ENCODE assay signal across 27 cellular contexts in the genomic region with DNA sequence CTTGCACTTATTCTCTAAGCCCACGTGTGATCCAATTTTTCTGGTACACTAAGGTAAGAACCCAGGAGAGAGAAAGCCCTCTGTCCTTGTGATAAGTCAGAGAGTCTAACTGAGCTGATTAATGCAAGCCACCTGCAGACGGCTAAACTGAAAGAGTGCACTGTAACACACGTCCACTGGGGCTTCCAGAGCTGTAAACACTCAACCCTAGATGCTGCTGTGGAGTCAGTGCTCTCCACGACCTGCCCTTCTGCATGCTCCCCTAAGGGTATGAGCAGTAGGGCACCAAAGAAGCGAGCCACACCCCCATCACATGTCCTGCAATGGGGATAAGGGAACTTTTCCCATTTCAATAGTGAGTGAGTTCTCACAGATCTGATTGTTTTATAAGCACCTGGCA. TPM values are rescaled to one million over a fixed set of nuclear protein-coding genes. Genes with fewer than 3 reads are reported as not detected.
"Had no signal": no experiment of that assay in that cellular context is flagged by ENCODE, and none has a peak within 500 bp of the region (broad histone marks: within the 10 kb centered on the region; RNA-seq: fewer than 3 reads in every experiment).

No MANE protein-coding gene starts in this region.

- H3K27me3 ChIP-seq: breast epithelium, esophagus muscularis mucosa, foreskin keratinocyte, heart right ventricle, right atrium auricular region, stomach, thyroid gland, upper lobe of right lung had no signal

- H3K36me3 ChIP-seq: breast epithelium, stomach, thyroid gland, upper lobe of right lung had no signal

- DNase-seq: activated CD4-positive, alpha-beta memory T cell treated with anti-CD3 and anti-CD28 coated beads for 36 hours; activated CD4-positive, alpha-beta T cell treated with anti-CD3 and anti-CD28 coated beads for 48 hours; activated naive CD8-positive, alpha-beta T cell treated with anti-CD3 and anti-CD28 coated beads, Interleukin-2, amount 50 U/mL, for 24 hours; activated T-cell treated with anti-CD3 and anti-CD28 coated beads, Interleukin-2, amount 50 U/mL, for 48 hours; amygdala; central memory CD4-positive, alpha-beta T cell; endodermal cell; foreskin keratinocyte; heart right ventricle; midbrain; naive thymus-derived CD4-positive, alpha-beta T cell; nucleus accumbens; stimulated activated CD4-positive, alpha-beta T cell treated with anti-CD3 and anti-CD28 coated beads, Interleukin-15, amount 100 ng/mL, for 24 hours; stimulated activated CD4-positive, alpha-beta T cell treated with anti-CD3 and anti-CD28 coated beads, Interleukin-2, amount 100 ng/mL, for 24 hours; stimulated activated naive B cell treated with anti-CD40 and anti-IgM and Interleukin-4, amounts not matched to agents 10 μg/mL and 1 μg/mL and 100 μg/mL, for 72 hours; stomach; T-helper 9 cell; thyroid gland; upper lobe of right lung had no signal

- FAIRE-seq: TTC549 had no signal

- H3K4me3 ChIP-seq: breast epithelium, esophagus muscularis mucosa, heart right ventricle, right atrium auricular region, stomach, thyroid gland, upper lobe of right lung had no signal

- H3K4me1 ChIP-seq: breast epithelium, foreskin keratinocyte, parathyroid adenoma, thyroid gland had no signal

- H3K79me2 ChIP-seq: parathyroid adenoma had no signal

- H3K9ac ChIP-seq: parathyroid adenoma had no signal

- H3K27ac ChIP-seq: breast epithelium, esophagus muscularis mucosa, foreskin keratinocyte, heart right ventricle, parathyroid adenoma, right atrium auricular region, stomach, thyroid gland, upper lobe of right lung, VCaP had no signal

- H2AFZ ChIP-seq: parathyroid adenoma had no signal

- H3K9me3 ChIP-seq: esophagus muscularis mucosa, right atrium auricular region, thyroid gland, upper lobe of right lung had no signal

- ATAC-seq: activated naive CD8-positive, alpha-beta T cell treated with anti-CD3 and anti-CD28 coated beads, Interleukin-2, amount 50 U/mL, for 24 hours; foreskin keratinocyte; heart right ventricle; naive thymus-derived CD4-positive, alpha-beta T cell; stimulated activated naive B cell treated with anti-CD40 and anti-IgM and Interleukin-4, amounts not matched to agents 10 μg/mL and 1 μg/mL and 100 μg/mL, for 72 hours; upper lobe of right lung had no signal

RNA-seq across cellular contexts. Expression of a gene that starts 55.7 kb away (rescaled TPM):
- total RNA-seq: endodermal cell, foreskin keratinocyte, kidney epithelial cell had no signal
- polyA plus RNA-seq: foreskin keratinocyte, neural cell had no signal
